Comparison of ENCODE assay signal across 8 cellular contexts in genomic region chrX:109782994-109783711, GRCh38. TPM values are rescaled to one million over a fixed set of nuclear protein-coding genes. Genes with fewer than 3 reads are reported as not detected.
DNase-seq lines count a peak whose midpoint lies in the region; ATAC-seq and TF ChIP-seq lines count a peak whose summit lies in the region.
"Had no signal": no experiment of that assay in that cellular context is flagged by ENCODE, and none has a peak within 500 bp of the region (broad histone marks: within the 10 kb centered on the region; RNA-seq: fewer than 3 reads in every experiment).

No MANE protein-coding gene starts in this region.

- no peaks in the 10 kb centered on the region for H3K36me3 ChIP-seq in SJCRH30

- no peak overlapping the region for H3K27ac ChIP-seq in SJCRH30
- no peak overlapping the region for H3K27ac ChIP-seq in dorsolateral prefrontal cortex

- intact Hi-C loops in dorsolateral prefrontal cortex (cut with DNase I): no loop called here

- H3K9me3 ChIP-seq in SJCRH30 (replicated peaks): no peaks in the 10 kb centered on the region

- DNase-seq in iris pigment epithelial cell (ENCODE audit: low read depth) (peak; percentile 49), SJCRH30 (no peak), dorsolateral prefrontal cortex (no peak), SHP77 (lab: John Stamatoyannopoulos, UW) (no peak)
- DNase-seq: H9 had no signal

- no peaks in the 10 kb centered on the region for H3K4me1 ChIP-seq in SJCRH30

- ATAC-seq in GM18520 (IDR thresholded peaks at IDR 0.05; ENCODE audit: unreplicated experiment) (peak; percentile 81), GM21576 (IDR thresholded peaks at IDR 0.05; ENCODE audit: unreplicated experiment) (peak; percentile 79), HG03520 (IDR thresholded peaks at IDR 0.05; ENCODE audit: unreplicated experiment) (peak; percentile 90)

- TF ChIP-seq CTCF in dorsolateral prefrontal cortex (IDR thresholded peaks at IDR 0.05 in 54 of 56, conservative IDR thresholded peaks at IDR 0.05 in 2 of 56; ENCODE audit: low read depth in 1 of 56, partially characterized antibody in 56 of 56): no peak

- H3K4me3 ChIP-seq in SJCRH30 (no peak overlapping the region), dorsolateral prefrontal cortex (no peak overlapping the region)

- no peaks in the 10 kb centered on the region for H3K27me3 ChIP-seq in SJCRH30
- H3K27me3 ChIP-seq in dorsolateral prefrontal cortex: peaks cover 0 to 57% (median 17%) of the 10 kb centered on the region in 45 donors

RNA-seq across cellular contexts. Expression of gene ACSL4, which starts 50.1 kb away (rescaled TPM):
- total RNA-seq in SJCRH30 (2014; rRNA removed; shearing (Covaris generic)): 28.7 and 31.2 TPM in 2 replicates
- total RNA-seq in dorsolateral prefrontal cortex: 100 to 1,000 TPM in 1 of 120 experiments, 10 to 100 TPM in 119; 24.2 to 101 (median 62.2) TPM
